In the genomic region with DNA sequence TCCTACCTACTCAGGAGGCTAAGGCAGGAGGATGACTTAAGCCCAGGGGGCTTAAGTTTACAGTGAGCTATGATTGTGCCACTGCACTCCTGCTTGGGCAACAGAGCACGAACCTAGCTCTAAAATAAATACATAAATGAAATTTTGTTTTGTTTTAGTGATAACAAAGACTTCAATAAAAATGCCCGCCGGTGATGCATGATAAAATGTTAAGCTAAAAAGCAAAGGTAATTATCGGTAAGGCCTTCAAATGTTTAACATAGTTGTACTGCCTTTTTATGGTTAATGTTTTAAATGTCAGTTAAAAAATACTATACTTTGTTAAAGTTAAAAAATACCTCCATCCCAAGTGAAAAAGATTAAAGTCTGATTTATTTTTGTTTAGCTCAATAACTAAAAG, we compare ENCODE assay signal across 24 cellular contexts. TPM values are rescaled to one million over a fixed set of nuclear protein-coding genes. Genes with fewer than 3 reads are reported as not detected.
"Had no signal": no experiment of that assay in that cellular context is flagged by ENCODE, and none has a peak within 500 bp of the region (broad histone marks: within the 10 kb centered on the region; RNA-seq: fewer than 3 reads in every experiment).

No MANE protein-coding gene starts in this region.

- H3K27me3 ChIP-seq: dorsolateral prefrontal cortex, heart right ventricle, neutrophil, sigmoid colon, stomach, transverse colon had no signal

- DNase-seq: cortex of kidney; dorsolateral prefrontal cortex; effector CD8-positive, alpha-beta T cell; heart right ventricle; immature natural killer cell; left colon; left ventricle myocardium superior; mesendoderm; naive thymus-derived CD4-positive, alpha-beta T cell; sigmoid colon; stimulated activated CD4-positive, alpha-beta T cell treated with anti-CD3 and anti-CD28 coated beads, Interleukin-2, amount 100 ng/mL, for 24 hours; stimulated activated naive CD4-positive, alpha-beta T cell; stomach; substantia nigra; transverse colon had no signal

- H3K4me3 ChIP-seq: dorsolateral prefrontal cortex, heart right ventricle, lung, sigmoid colon, skin epidermis, stomach, thoracic aorta, transverse colon had no signal

- H3K9me3 ChIP-seq: heart right ventricle, neutrophil, sigmoid colon, stomach, thoracic aorta, transverse colon had no signal

- ATAC-seq: esophagus mucosa; heart right ventricle; left ventricle myocardium superior; naive thymus-derived CD4-positive, alpha-beta T cell had no signal

- H3K4me3 Mint-ChIP-seq: immature natural killer cell; naive thymus-derived CD4-positive, alpha-beta T cell had no signal

- H3K27ac ChIP-seq: dorsolateral prefrontal cortex, heart right ventricle, neutrophil, sigmoid colon, skin epidermis, stomach, thoracic aorta had no signal

- FAIRE-seq: frontal cortex, keratinocyte, urothelium cell line had no signal

- H3K27me3 Mint-ChIP-seq: naive thymus-derived CD4-positive, alpha-beta T cell had no signal

- H3K36me3 ChIP-seq: thoracic aorta, transverse colon had no signal

- H3K9me3 Mint-ChIP-seq: immature natural killer cell; naive thymus-derived CD4-positive, alpha-beta T cell had no signal

RNA-seq across cellular contexts. Expression of a gene that starts 29.6 kb away (rescaled TPM):
- total RNA-seq: frontal cortex, mononuclear cell, sigmoid colon, stomach, thoracic aorta, transverse colon had no signal
- polyA plus RNA-seq: naive thymus-derived CD4-positive, alpha-beta T cell had no signal
